Comparison of ENCODE assay signal across 8 cellular contexts in genomic region chr4:142009751-142010150, GRCh38.
"Had no signal": no experiment of that assay in that cellular context is flagged by ENCODE, and none has a peak within 500 bp of the region (broad histone marks: within the 10 kb centered on the region; RNA-seq: fewer than 3 reads in every experiment).

No MANE protein-coding gene starts in this region.

- DNase-seq: GM23248, GOT3, H7, H9, HCEC 1CT, HFFc6 had no signal

- ATAC-seq: GM23338, HCT116 had no signal
